In genomic region chr11:10476342-10476741, GRCh38 we compare ENCODE assay signal across 1 cellular context.
TF ChIP-seq lines count a peak whose summit lies in the region.

No MANE protein-coding gene starts in this region.

TF ChIP-seq in SK-N-SH, 30 proteins besides CTCF, POLR2A, EP300 and RAD21 (continued from another document):
- TF ChIP-seq IRF3 (IDR thresholded peaks at IDR 0.05; ENCODE audit: low read depth, low read length), result no peak
- TF ChIP-seq TCF12 (IDR thresholded peaks at IDR 0.05), result no peak
- TF ChIP-seq EZH2phosphoT487 (IDR thresholded peaks at IDR 0.05; ENCODE audit: borderline replicate concordance, low read depth), result no peak
- no peak for TF ChIP-seq REST (IDR thresholded peaks at IDR 0.05; ENCODE audit: low read depth, low read length)
- no peak for TF ChIP-seq NFIC (IDR thresholded peaks at IDR 0.05; ENCODE audit: borderline replicate concordance)
- no peak for TF ChIP-seq RXRA (IDR thresholded peaks at IDR 0.05; ENCODE audit: borderline replicate concordance, low read depth)
- no peak for TF ChIP-seq TAF1 (IDR thresholded peaks at IDR 0.05; ENCODE audit: borderline replicate concordance, low read depth, low read length)
- no peak for TF ChIP-seq USF1 (IDR thresholded peaks at IDR 0.05; ENCODE audit: borderline replicate concordance, low read depth)
- TF ChIP-seq FOSL2 (IDR thresholded peaks at IDR 0.05; ENCODE audit: borderline replicate concordance, low read depth), result no peak
- no peak for TF ChIP-seq FOXJ3 (CRISPR knock-in tag; IDR thresholded peaks at IDR 0.05)
- TF ChIP-seq TEAD4 (IDR thresholded peaks at IDR 0.05; ENCODE audit: borderline replicate concordance, insufficient read depth), result no peak
- no peak for TF ChIP-seq JUND (IDR thresholded peaks at IDR 0.05)
- TF ChIP-seq PBX3 (IDR thresholded peaks at IDR 0.05), result no peak
- no peak for TF ChIP-seq SMC3 (IDR thresholded peaks at IDR 0.05; ENCODE audit: low read depth, low read length)
- no peak for TF ChIP-seq YY1 (IDR thresholded peaks at IDR 0.05; ENCODE audit: low read depth)
